ENCODE assay signal across 8 cellular contexts in genomic region chr7:107580716-107581383, GRCh38. TPM values are rescaled to one million over a fixed set of nuclear protein-coding genes. Genes with fewer than 3 reads are reported as not detected.
DNase-seq lines count a peak whose midpoint lies in the region; ATAC-seq and TF ChIP-seq lines count a peak whose summit lies in the region.

No MANE protein-coding gene starts in this region.

- H3K4me2 ChIP-seq in parathyroid adenoma (ENCODE audit: low read length), result peak overlapping the region; percentile 64

- intact Hi-C loops in Panc1 (cut with micrococcal nuclease; ENCODE audit: unreplicated experiment), result no loop called here

- H3K9me3 ChIP-seq in ES-I3 (ENCODE audit: control insufficient read depth, insufficient read depth, low read length) (no peaks in the 10 kb centered on the region), Panc1 (ENCODE audit: control insufficient read depth, insufficient read depth, low read depth, low read length) (no peaks in the 10 kb centered on the region), esophagus (ENCODE audit: control insufficient read depth in 2 of 2, insufficient read depth in 1 of 2, low read depth in 1 of 2, low read length in 1 of 2) (no peaks in the 10 kb centered on the region), parathyroid adenoma (ENCODE audit: control insufficient read depth, low read length) (no peaks in the 10 kb centered on the region)

- DNase-seq in Panc1 (ENCODE audit: low read depth, low spot score), result no peak
- DNase-seq in NCI-H446 (lab: John Stamatoyannopoulos, UW), result no peak
- DNase-seq in NAMALWA (ENCODE audit: low spot score), result no peak

- BruUV-seq in Panc1 (replicated peaks; lab: Mats Ljungman, UMichigan), result TSS peak; percentile 69

- H3K4me1 ChIP-seq in ES-I3 (ENCODE audit: insufficient read depth, low read length) (no peaks in the 10 kb centered on the region), Panc1 (ENCODE audit: control insufficient read depth, insufficient read depth, low read length) (peaks cover 12% of the 10 kb centered on the region), esophagus (ENCODE audit: control insufficient read depth in 2 of 2, insufficient read depth in 2 of 2, low read length in 1 of 2) (no peaks in the 10 kb centered on the region), parathyroid adenoma (no peaks in the 10 kb centered on the region)

- no peak for ATAC-seq in Panc1
- no peak for ATAC-seq in GM18517 (IDR thresholded peaks at IDR 0.05; ENCODE audit: unreplicated experiment)
- no peak for ATAC-seq in GM18867 (IDR thresholded peaks at IDR 0.05; ENCODE audit: unreplicated experiment)

- in situ Hi-C loops in Panc1 (cut with HindIII; ENCODE audit: low pct_unique_long_range_greater_than_20kb, low sequenced_read_pairs), result no loop called here

- POLR2A ChIA-PET in Panc1 (lab: Charles Lee), result interaction anchor here (0.6 kb wide), 1 partner anchor 413 kb away, joined by 10 read pairs; no protein-coding TSS in a partner anchor

- H3K27ac ChIP-seq in Panc1 (ENCODE audit: low read length) (peak overlapping the region; percentile 96), esophagus (ENCODE audit: low read depth in 2 of 2, low read length in 1 of 2) (peak overlapping the region; percentile 86 to 90), parathyroid adenoma (peak overlapping the region; percentile 58)

- H3K9ac ChIP-seq in ES-I3 (ENCODE audit: low read depth, low read length), result peak overlapping the region; percentile 75
- no peak overlapping the region for H3K9ac ChIP-seq in parathyroid adenoma

- no peaks in the 10 kb centered on the region for H3K79me2 ChIP-seq in parathyroid adenoma

- WGBS in esophagus, 2 donors, result 25 to 32% methylated on average over 10 of the region's 10 CpGs

- H3K4me3 ChIP-seq in Panc1 (ENCODE audit: low read depth in 2 of 2, low read length in 2 of 2), result peak overlapping the region; percentile 94 to 95
- H3K4me3 ChIP-seq in esophagus (ENCODE audit: low read depth in 1 of 2, low read length in 2 of 2), result peak overlapping the region; percentile 71 to 78
- H3K4me3 ChIP-seq in parathyroid adenoma (ENCODE audit: low read depth, low read length), result peak overlapping the region; percentile 88

- peak; percentile 3 for TF ChIP-seq CTCF in Panc1 (IDR thresholded peaks at IDR 0.05)
- TF ChIP-seq CTCF in parathyroid adenoma (IDR thresholded peaks at IDR 0.05), result no peak

- H3K36me3 ChIP-seq in ES-I3 (ENCODE audit: insufficient read depth, low read length), result no peaks in the 10 kb centered on the region
- H3K36me3 ChIP-seq in Panc1 (ENCODE audit: control insufficient read depth, insufficient read depth, low read length), result peaks cover 17% of the 10 kb centered on the region
- H3K36me3 ChIP-seq in esophagus (ENCODE audit: control insufficient read depth in 2 of 2, insufficient read depth in 2 of 2, low read length in 1 of 2), result no peaks in the 10 kb centered on the region
- no peaks in the 10 kb centered on the region for H3K36me3 ChIP-seq in parathyroid adenoma (ENCODE audit: control insufficient read depth, insufficient read depth, low read length)

- peak overlapping the region; percentile 95 for H2AFZ ChIP-seq in parathyroid adenoma

- CTCF ChIA-PET in Panc1 (lab: Charles Lee), result no interaction called here

- no peaks in the 10 kb centered on the region for H3K27me3 ChIP-seq in Panc1 (ENCODE audit: control insufficient read depth, insufficient read depth, low read length)
- H3K27me3 ChIP-seq in esophagus (ENCODE audit: control insufficient read depth in 1 of 2, insufficient read depth in 2 of 2, low read length in 2 of 2), result no peaks in the 10 kb centered on the region
- no peaks in the 10 kb centered on the region for H3K27me3 ChIP-seq in parathyroid adenoma (ENCODE audit: control insufficient read depth, insufficient read depth, low read length)

RNA-seq across cellular contexts. Expression of gene BCAP29, which starts 0.8 kb away (rescaled TPM):
- 71.7 TPM for total RNA-seq in Panc1 (2021; ENCODE audit: unreplicated experiment)
- 38.3 TPM for polyA plus RNA-seq in Panc1 (2012; ENCODE audit: insufficient read length)
- 10 to 100 TPM; 46.4 to 49.0 TPM for polyA plus RNA-seq in esophagus

RNA-seq across cellular contexts. Expression of gene DUS4L, which starts 17.1 kb away (rescaled TPM):
- total RNA-seq in Panc1 (2021; ENCODE audit: unreplicated experiment), result 9.1 TPM
- polyA plus RNA-seq in Panc1 (2012; ENCODE audit: insufficient read length), result 3.7 TPM
- 1 to 10 TPM; 3.5 to 4.0 TPM for polyA plus RNA-seq in esophagus

RNA-seq across cellular contexts. Expression of gene COG5, which starts 17.1 kb away (rescaled TPM):
- 29.1 TPM for total RNA-seq in Panc1 (2021; ENCODE audit: unreplicated experiment)
- polyA plus RNA-seq in Panc1 (2012; ENCODE audit: insufficient read length), result 10.5 TPM
- 1 to 10 TPM; 4.3 to 7.2 TPM for polyA plus RNA-seq in esophagus
